8 cellular contexts compared by ENCODE assay signal in genomic region chr4:139177888-139178609, GRCh38. TPM values are rescaled to one million over a fixed set of nuclear protein-coding genes. Genes with fewer than 3 reads are reported as not detected.
DNase-seq lines count a peak whose midpoint lies in the region; ATAC-seq, FAIRE-seq and TF ChIP-seq lines count a peak whose summit lies in the region.

No MANE protein-coding gene starts in this region.

- no peak for FAIRE-seq in H54 (lab: Jason Lieb, UNC)

- H3K27ac Mint-ChIP-seq in activated T-helper 2 cell treated with anti-CD3 and anti-CD28 coated beads, Interferon-gamma antibody, Interleukin-2, Interleukin-4, amounts not matched to agents 10 μg/mL and 5 μg/mL and 100 μg/mL, durations not matched to agents 14 hours and 24 hours and 36 hours, result peak overlapping the region; percentile 93
- peak overlapping the region; percentile 93 to 98 (median 97) for H3K27ac Mint-ChIP-seq in nephron

- no peaks in the 10 kb centered on the region for H3K9me3 Mint-ChIP-seq in activated T-helper 2 cell treated with anti-CD3 and anti-CD28 coated beads, Interferon-gamma antibody, Interleukin-2, Interleukin-4, amounts not matched to agents 10 μg/mL and 5 μg/mL and 100 μg/mL, durations not matched to agents 14 hours and 24 hours and 36 hours
- no peaks in the 10 kb centered on the region for H3K9me3 Mint-ChIP-seq in nephron

- H3K4me3 Mint-ChIP-seq in activated T-helper 2 cell treated with anti-CD3 and anti-CD28 coated beads, Interferon-gamma antibody, Interleukin-2, Interleukin-4, amounts not matched to agents 10 μg/mL and 5 μg/mL and 100 μg/mL, durations not matched to agents 14 hours and 24 hours and 36 hours (ENCODE audit: low read depth), result peak overlapping the region; percentile 90
- H3K4me3 Mint-ChIP-seq in nephron, result peak overlapping the region; percentile 93 to 97 (median 95)

- peak overlapping the region; percentile 88 for H3K4me3 ChIP-seq in LNCaP clone FGC (ENCODE audit: low read depth, low read length)

- intact Hi-C loops in activated T-helper 2 cell treated with anti-CD3 and anti-CD28 coated beads, Interferon-gamma antibody, Interleukin-2, Interleukin-4, amounts not matched to agents 10 μg/mL and 5 μg/mL and 100 μg/mL, durations not matched to agents 14 hours and 24 hours and 36 hours (cut with micrococcal nuclease), result loop anchor here (1.0 to 10.0 kb wide), 12 partner anchors 51 to 1194 kb away; partner anchors contain the start of genes NAA15, NOCT, SCOC and SETD7

- TF ChIP-seq CTCF in LNCaP clone FGC (IDR thresholded peaks at IDR 0.05; ENCODE audit: control insufficient read depth, extremely low read depth, insufficient read depth) (no peak), nephron (IDR thresholded peaks at IDR 0.05; ENCODE audit: unreplicated experiment in 3 of 3) (no peak)

- H3K36me3 Mint-ChIP-seq in activated T-helper 2 cell treated with anti-CD3 and anti-CD28 coated beads, Interferon-gamma antibody, Interleukin-2, Interleukin-4, amounts not matched to agents 10 μg/mL and 5 μg/mL and 100 μg/mL, durations not matched to agents 14 hours and 24 hours and 36 hours (ENCODE audit: low read depth), result no peaks in the 10 kb centered on the region
- H3K36me3 Mint-ChIP-seq in nephron (ENCODE audit: low read depth), result no peaks in the 10 kb centered on the region

- peak; percentile 72 for TF ChIP-seq POLR2A in H54 (IDR thresholded peaks at IDR 0.05; ENCODE audit: low read depth, low read length)

- peaks cover 24% of the 10 kb centered on the region for H3K4me1 Mint-ChIP-seq in activated T-helper 2 cell treated with anti-CD3 and anti-CD28 coated beads, Interferon-gamma antibody, Interleukin-2, Interleukin-4, amounts not matched to agents 10 μg/mL and 5 μg/mL and 100 μg/mL, durations not matched to agents 14 hours and 24 hours and 36 hours (ENCODE audit: low read depth)
- peaks cover 6% of the 10 kb centered on the region for H3K4me1 Mint-ChIP-seq in nephron

- peaks cover 33% of the 10 kb centered on the region for H3K27me3 Mint-ChIP-seq in activated T-helper 2 cell treated with anti-CD3 and anti-CD28 coated beads, Interferon-gamma antibody, Interleukin-2, Interleukin-4, amounts not matched to agents 10 μg/mL and 5 μg/mL and 100 μg/mL, durations not matched to agents 14 hours and 24 hours and 36 hours (ENCODE audit: low read depth)
- peaks cover 18% of the 10 kb centered on the region for H3K27me3 Mint-ChIP-seq in nephron (ENCODE audit: low read depth)

- ATAC-seq in stimulated activated naive CD8-positive, alpha-beta T cell treated with anti-CD3 and anti-CD28 coated beads, Interleukin-15, Interleukin-2, amounts not matched to agents 100 U/mL and 50 U/mL, for 24 hours, result peak; percentile 82

- DNase-seq in ELF-1 (ENCODE audit: low read depth, low spot score) (peak; percentile 97), H54 (ENCODE audit: insufficient read length, low spot score) (peak; percentile 72), LNCaP clone FGC (ENCODE audit: low read depth) (peak; percentile 76), RPMI8226 (peak; percentile 93), fibroblast of peridontal ligament (ENCODE audit: extremely low read depth) (peak; percentile 90)
- peak; percentile 98 for DNase-seq in activated T-helper 2 cell treated with anti-CD3 and anti-CD28 coated beads, Interferon-gamma antibody, Interleukin-2, Interleukin-4, amounts not matched to agents 10 μg/mL and 5 μg/mL and 100 μg/mL, durations not matched to agents 14 hours and 24 hours and 36 hours (ENCODE audit: low spot score)
- DNase-seq in stimulated activated naive CD8-positive, alpha-beta T cell treated with anti-CD3 and anti-CD28 coated beads, Interleukin-15, Interleukin-2, amounts not matched to agents 100 U/mL and 50 U/mL, for 24 hours, result peak; percentile 89

RNA-seq across cellular contexts. Expression of gene ELF2, which starts 1.0 kb away (rescaled TPM):
- total RNA-seq in activated T-helper 2 cell treated with anti-CD3 and anti-CD28 coated beads, Interferon-gamma antibody, Interleukin-2, Interleukin-4, amounts not matched to agents 10 μg/mL and 5 μg/mL and 100 μg/mL, durations not matched to agents 14 hours and 24 hours and 36 hours, result 30.5 and 31.2 TPM in 2 replicates

Comparison
In these comparisons a context has a peak if more than half of its experiments do, and no peak if none do; other contexts are left out.
1. Peak in every context shown above with its lines: DNase-seq, ATAC-seq and H3K4me3 ChIP-seq.